ENCODE assay signal across 24 cellular contexts in the genomic region with DNA sequence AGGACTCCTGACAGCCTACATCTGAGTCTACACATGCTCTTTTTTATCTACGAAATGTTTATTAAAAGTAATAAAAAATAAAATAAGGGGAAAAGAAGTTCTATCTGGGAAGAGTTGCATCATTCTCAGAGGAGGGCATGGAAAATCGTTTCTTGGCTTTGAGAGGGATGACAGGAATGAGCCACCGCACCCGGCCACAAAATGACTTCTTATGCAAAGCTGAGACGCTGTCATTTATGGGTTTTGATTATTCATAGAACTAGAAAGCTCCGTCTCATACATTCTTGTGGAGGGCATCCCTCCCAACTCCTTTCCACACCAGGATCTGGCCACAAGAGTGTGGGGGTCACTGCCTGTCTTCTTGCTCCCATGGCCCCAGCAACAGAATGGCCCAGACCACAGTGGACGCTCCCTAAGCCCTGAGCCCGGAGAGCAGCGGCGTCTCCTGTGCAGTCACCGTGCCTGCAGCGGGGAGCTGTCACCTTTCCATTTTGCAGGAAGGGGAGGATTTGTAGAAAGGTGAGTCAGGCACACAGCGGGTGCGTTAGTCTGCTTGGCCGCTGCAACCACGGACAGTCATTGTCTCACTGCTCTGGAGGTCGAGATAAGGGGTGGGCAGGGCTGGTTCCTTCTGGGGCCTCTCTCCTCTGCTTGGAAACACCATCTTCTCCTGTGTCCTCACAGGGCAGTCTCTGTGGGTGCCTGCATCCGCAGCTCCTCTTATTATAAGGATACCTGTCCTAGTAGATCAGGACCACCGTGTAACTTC.
A peak's percentile ranks its signal among the peaks of the same experiment; 100 is the strongest.
DNase-seq lines count a peak whose midpoint lies in the region; ATAC-seq and TF ChIP-seq lines count a peak whose summit lies in the region.
"Had no signal": no experiment of that assay in that cellular context is flagged by ENCODE, and none has a peak within 500 bp of the region (broad histone marks: within the 10 kb centered on the region; RNA-seq: fewer than 3 reads in every experiment).

No MANE protein-coding gene starts in this region.

- no peak overlapping the region for H4K8ac ChIP-seq in H9 (replicated peaks; ENCODE audit: insufficient read length, low read depth, low read length)

- H4K20me1 ChIP-seq in GM23248 (ENCODE audit: insufficient read depth) (no peaks in the 10 kb centered on the region), hepatocyte (ENCODE audit: insufficient read depth, poor library complexity, severe bottlenecking) (no peaks in the 10 kb centered on the region), H9 (ENCODE audit: control insufficient read depth, insufficient read depth, insufficient read length) (no peaks in the 10 kb centered on the region)

- no peak overlapping the region for H4K91ac ChIP-seq in H9 (ENCODE audit: insufficient read length, low read depth, low read length)

- no peak for ATAC-seq in HG03095 (IDR thresholded peaks at IDR 0.05; ENCODE audit: unreplicated experiment)
- ATAC-seq: CD8-positive, alpha-beta T cell had no signal

- H3K23me2 ChIP-seq in H9 (ENCODE audit: insufficient read length, low read depth, low read length, poor library complexity, severe bottlenecking): no peaks in the 10 kb centered on the region

- H2AK5ac ChIP-seq in H9 (ENCODE audit: insufficient read length, low read length): no peak overlapping the region

- H3K18ac ChIP-seq in H9 (ENCODE audit: insufficient read length, low read depth, low read length): no peak overlapping the region

- TF ChIP-seq CTCF in hepatocyte (IDR thresholded peaks at IDR 0.05; ENCODE audit: poor library complexity) (no peak), H9 (conservative IDR thresholded peaks at IDR 0.05) (no peak)

- H3K9ac ChIP-seq in GM23248: no peak overlapping the region
- H3K9ac ChIP-seq in H9 (ENCODE audit: extremely low read depth, insufficient read length, low read length): no peak overlapping the region
- H3K9ac ChIP-seq: SK-N-SH had no signal

- H3K9me3 Mint-ChIP-seq in H9: no peaks in the 10 kb centered on the region; a peak in 2 of 5 replicates
- H3K9me3 Mint-ChIP-seq: CD8-positive, alpha-beta T cell; T-helper 1 cell treated with Interleukin-12 subunit alpha and Interleukin-12 subunit beta and Interleukin-4 antibody, amounts not matched to agents 30 μg/mL and 1 μg/mL, for 36 hours had no signal

- H3K36me3 ChIP-seq in GM23248 (ENCODE audit: low read depth): no peaks in the 10 kb centered on the region
- no peaks in the 10 kb centered on the region for H3K36me3 ChIP-seq in hepatocyte (replicated peaks; ENCODE audit: insufficient read depth, low read depth)

- no peaks in the 10 kb centered on the region for H3K79me1 ChIP-seq in H9 (ENCODE audit: insufficient read depth, low read depth, low read length, poor library complexity, severe bottlenecking)

- H3K9me2 ChIP-seq in GM23248 (ENCODE audit: insufficient read depth) (no peaks in the 10 kb centered on the region), hepatocyte (replicated peaks; ENCODE audit: insufficient read depth) (no peaks in the 10 kb centered on the region)
- H3K9me2 ChIP-seq: SK-N-SH had no signal

- H2BK5ac ChIP-seq in H9 (ENCODE audit: insufficient read length, low read length): no peak overlapping the region

- H3F3A ChIP-seq in GM23248 (ENCODE audit: insufficient read depth): no peaks in the 10 kb centered on the region

- no peak overlapping the region; a peak in 1 of 7 replicates for H3K27ac Mint-ChIP-seq in H9
- H3K27ac Mint-ChIP-seq: CD8-positive, alpha-beta T cell; T-helper 1 cell treated with Interleukin-12 subunit alpha and Interleukin-12 subunit beta and Interleukin-4 antibody, amounts not matched to agents 30 μg/mL and 1 μg/mL, for 36 hours had no signal

- H3K9me3 ChIP-seq in GM23248 (ENCODE audit: low read depth) (no peaks in the 10 kb centered on the region), hepatocyte (ENCODE audit: low read depth) (no peaks in the 10 kb centered on the region), H9 (ENCODE audit: control insufficient read depth, low read depth, low read length) (no peaks in the 10 kb centered on the region)
- H3K9me3 ChIP-seq: Caco-2, SK-N-SH had no signal

- H3K14ac ChIP-seq in H9 (ENCODE audit: insufficient read depth, low read length): no peak overlapping the region; the same call in 1 of the 2 replicates

- H3K4me1 ChIP-seq in GM23248 (ENCODE audit: insufficient read depth) (no peaks in the 10 kb centered on the region), hepatocyte (ENCODE audit: insufficient read depth) (no peaks in the 10 kb centered on the region), H9 (ENCODE audit: insufficient read depth, low read length) (no peaks in the 10 kb centered on the region)
- H3K4me1 ChIP-seq: Caco-2 had no signal

- no peaks in the 10 kb centered on the region; a peak in 1 of 7 replicates for H3K36me3 Mint-ChIP-seq in H9 (ENCODE audit: insufficient read depth in 1 of 3, low read depth in 3 of 3)
- H3K36me3 Mint-ChIP-seq: CD8-positive, alpha-beta T cell had no signal

- no peaks in the 10 kb centered on the region for H3K4me1 Mint-ChIP-seq in H9

- H2BK120ac ChIP-seq in H9 (ENCODE audit: low read depth, low read length, poor library complexity, severe bottlenecking): no peak overlapping the region

- DNase-seq in AG20443 (ENCODE audit: low spot score) (peak; percentile 48), GM23248 (peak; percentile 34), hepatocyte (ENCODE audit: low spot score) (peak; percentile 30), islet precursor cell (no peak), H9 (no peak)
- DNase-seq in activated CD4-positive, alpha-beta T cell treated with anti-CD3 and anti-CD28 coated beads, Interleukin-2, amount 50 U/mL, for 48 hours: no peak
- DNase-seq: Caco-2; CD8-positive, alpha-beta T cell; DMS79; GOT3; HCEC 1CT; NCI-H1092 treated with DMSO at 0.1 percent for 48 hours; NCI-H1436; NCI-H187; NCI-H446; NCI-H524 treated with DMSO at 0.1 percent for 48 hours; NCI-H774; SIG-M5; SK-N-SH; SW 1271 had no signal

- H3T11ph ChIP-seq in H9 (ENCODE audit: low read length): no peak overlapping the region

- no peak overlapping the region for H3K56ac ChIP-seq in H9 (ENCODE audit: insufficient read length, low read depth, low read length)

- no peak overlapping the region for H3K4me3 Mint-ChIP-seq in H9
- H3K4me3 Mint-ChIP-seq: CD8-positive, alpha-beta T cell; T-helper 1 cell treated with Interleukin-12 subunit alpha and Interleukin-12 subunit beta and Interleukin-4 antibody, amounts not matched to agents 30 μg/mL and 1 μg/mL, for 36 hours had no signal

- H3K4me2 ChIP-seq in GM23248 (ENCODE audit: unreplicated experiment) (no peak overlapping the region), hepatocyte (no peak overlapping the region), H9 (ENCODE audit: insufficient read depth, insufficient read length, low read length) (no peak overlapping the region)
- H3K4me2 ChIP-seq: SK-N-SH had no signal

- H3K23ac ChIP-seq in H9 (ENCODE audit: insufficient read length, low read depth, low read length): no peak overlapping the region

- no peak overlapping the region for H3K4me3 ChIP-seq in GM23248
- no peak overlapping the region for H3K4me3 ChIP-seq in hepatocyte

- H3K27me3 ChIP-seq in GM23248 (replicated peaks; ENCODE audit: insufficient read depth) (no peaks in the 10 kb centered on the region), hepatocyte (no peaks in the 10 kb centered on the region), H9 (ENCODE audit: insufficient read depth, low read length) (no peaks in the 10 kb centered on the region)

- H3K79me2 ChIP-seq in GM23248 (ENCODE audit: insufficient read depth) (no peaks in the 10 kb centered on the region), hepatocyte (no peaks in the 10 kb centered on the region), H9 (ENCODE audit: insufficient read depth, low read length) (no peaks in the 10 kb centered on the region)

- peaks cover 8% of the 10 kb centered on the region for H3K27me3 Mint-ChIP-seq in H9 (ENCODE audit: low read depth)

- H2AFZ ChIP-seq in GM23248: no peak overlapping the region
- H2AFZ ChIP-seq in hepatocyte: no peak overlapping the region
- no peak overlapping the region for H2AFZ ChIP-seq in H9 (ENCODE audit: low read length)

- in situ Hi-C loops in GM23248 (cut with MboI): no loop called here

- H2BK12ac ChIP-seq in H9 (ENCODE audit: insufficient read length, low read depth, low read length): no peak overlapping the region

- H3K4ac ChIP-seq in H9 (ENCODE audit: low read depth, low read length): no peak overlapping the region

- no peak overlapping the region for H3K27ac ChIP-seq in GM23248
- H3K27ac ChIP-seq in hepatocyte: no peak overlapping the region
- H3K27ac ChIP-seq in H9 (ENCODE audit: insufficient read length, low read depth, low read length): no peak overlapping the region
- H3K27ac ChIP-seq: C4-2B, HL-60 had no signal

- no peak overlapping the region for H4K5ac ChIP-seq in H9 (ENCODE audit: insufficient read length, low read depth, low read length)

- 71% methylated on average over 19 of the region's 19 CpGs for WGBS in GM23248 (ENCODE audit: low coverage in 1 of 2, low lambda C conversion rate in 2 of 2, missing lambda C conversion rate in 2 of 2), 2 experiments
- WGBS in hepatocyte (ENCODE audit: low lambda C conversion rate, missing lambda C conversion rate): 66% methylated on average over 19 of the region's 19 CpGs
- no CpG with 5 or more reads among the region's 19 CpGs for WGBS in H9 (ENCODE audit: extremely low coverage, insufficient read length, low lambda C conversion rate)

- H2BK20ac ChIP-seq in H9 (ENCODE audit: low read depth, low read length, poor library complexity, severe bottlenecking): no peak overlapping the region

- H2BK15ac ChIP-seq in H9 (ENCODE audit: low read depth, low read length): no peak overlapping the region

Comparison
In these comparisons a context has a peak if more than half of its experiments do, and no peak if none do; other contexts are left out.
1. DNase-seq: peak in AG20443 (single experiment), GM23248 (single experiment) and hepatocyte (single experiment); none in activated CD4-positive, alpha-beta T cell treated with anti-CD3 and anti-CD28 coated beads, Interleukin-2, amount 50 U/mL, for 48 hours (0 of 2), islet precursor cell (single experiment) and H9 (single experiment).